In the genomic region with DNA sequence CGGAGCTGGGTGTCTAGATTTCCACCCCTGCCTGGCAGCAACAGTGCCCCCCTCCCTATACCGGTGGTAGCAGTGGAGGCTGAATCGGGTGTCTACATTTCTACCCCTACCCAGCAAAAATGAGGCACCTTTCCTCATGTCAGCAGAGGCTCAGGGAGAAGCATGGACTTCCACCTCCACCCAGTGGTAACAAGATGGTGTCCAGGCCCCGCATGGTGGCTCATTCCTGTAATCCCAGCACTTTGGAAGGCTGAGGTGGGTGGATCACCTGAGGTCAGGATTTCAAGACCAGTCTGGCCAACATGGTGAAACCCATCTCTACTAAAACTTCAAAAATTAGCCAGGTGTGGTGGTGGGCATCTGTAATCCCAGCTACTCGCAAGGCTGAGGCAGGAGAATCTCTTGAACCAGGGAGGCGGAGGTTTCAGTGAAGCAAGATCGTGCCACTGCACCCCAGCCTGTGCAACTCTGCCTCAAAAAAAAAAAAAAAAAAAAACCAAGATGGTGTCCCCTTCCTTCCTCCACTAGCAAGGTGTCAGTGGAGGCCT, we compare ENCODE assay signal across 10 cellular contexts. TPM values are rescaled to one million over a fixed set of nuclear protein-coding genes. Genes with fewer than 3 reads are reported as not detected.
A peak's percentile ranks its signal among the peaks of the same experiment; 100 is the strongest.
DNase-seq lines count a peak whose midpoint lies in the region; FAIRE-seq and TF ChIP-seq lines count a peak whose summit lies in the region.
"Had no signal": no experiment of that assay in that cellular context is flagged by ENCODE, and none has a peak within 500 bp of the region (broad histone marks: within the 10 kb centered on the region; RNA-seq: fewer than 3 reads in every experiment).

No MANE protein-coding gene starts in this region.

- no peak overlapping the region for H3K27ac Mint-ChIP-seq in progenitor cell of endocrine pancreas

- H3K4me1 Mint-ChIP-seq in progenitor cell of endocrine pancreas (ENCODE audit: low read depth) = peaks cover 2% of the 10 kb centered on the region

- FAIRE-seq in D721Med (lab: Jason Lieb, UNC) (no peak), urothelium cell line (lab: Jason Lieb, UNC) (no peak)

- peak overlapping the region; percentile 29 for H3K4me3 Mint-ChIP-seq in progenitor cell of endocrine pancreas (ENCODE audit: low read depth)

- H3K4me2 ChIP-seq in Loucy (ENCODE audit: low read depth, low read length, poor library complexity, severe bottlenecking) = peak overlapping the region; percentile 47

- H3K4me3 ChIP-seq in Loucy (ENCODE audit: low read length, poor library complexity, severe bottlenecking) = peak overlapping the region; percentile 43
- H3K4me3 ChIP-seq in coronary artery = peak overlapping the region; percentile 65
- no peak overlapping the region for H3K4me3 ChIP-seq in uterus

- H3K27ac ChIP-seq in coronary artery (no peak overlapping the region), uterus (no peak overlapping the region)

- peaks cover 5% of the 10 kb centered on the region for H3K27me3 Mint-ChIP-seq in progenitor cell of endocrine pancreas

- no peak for TF ChIP-seq POLR2A in uterus (IDR thresholded peaks at IDR 0.05)

- TF ChIP-seq CTCF in Loucy (conservative IDR thresholded peaks at IDR 0.05; ENCODE audit: low read length) = no peak
- no peak for TF ChIP-seq CTCF in coronary artery (IDR thresholded peaks at IDR 0.05)
- no peak for TF ChIP-seq CTCF in progenitor cell of endocrine pancreas (IDR thresholded peaks at IDR 0.05; ENCODE audit: unreplicated experiment)
- TF ChIP-seq CTCF in uterus (IDR thresholded peaks at IDR 0.05) = no peak
- TF ChIP-seq CTCF in D721Med (IDR thresholded peaks at IDR 0.05; ENCODE audit: insufficient read depth, missing control alignments) = no peak

- H3K4me1 ChIP-seq in Loucy (ENCODE audit: insufficient read depth, low read length, poor library complexity, severe bottlenecking) = peaks cover 3% of the 10 kb centered on the region
- no peaks in the 10 kb centered on the region for H3K4me1 ChIP-seq in uterus

- H3K9ac ChIP-seq in Loucy (ENCODE audit: low read depth, low read length, poor library complexity, severe bottlenecking) = peak overlapping the region; percentile 11

- H3K27me3 ChIP-seq in Loucy (ENCODE audit: insufficient read depth, low read length, poor library complexity, severe bottlenecking) = no peaks in the 10 kb centered on the region
- H3K27me3 ChIP-seq in uterus = no peaks in the 10 kb centered on the region

- no peaks in the 10 kb centered on the region for H3F3A ChIP-seq in Loucy (ENCODE audit: low read depth)

- H3K36me3 Mint-ChIP-seq in progenitor cell of endocrine pancreas (ENCODE audit: insufficient read depth) = no peaks in the 10 kb centered on the region

- H3K79me2 ChIP-seq in Loucy (ENCODE audit: insufficient read depth, low read length) = no peaks in the 10 kb centered on the region

- H4K20me1 ChIP-seq in Loucy (ENCODE audit: insufficient read depth, low read length, poor library complexity, severe bottlenecking) = no peaks in the 10 kb centered on the region

- intact Hi-C loops in uterus (cut with DNase I; ENCODE audit: low total_unique reads) = no loop called here

- no peaks in the 10 kb centered on the region for H3K9me2 ChIP-seq in Loucy (replicated peaks; ENCODE audit: low read depth, low read length)

- DNase-seq in NCI-H2171 (lab: John Stamatoyannopoulos, UW) (peak; percentile 83), NCI-H2171 treated with DMSO at 0.1 percent for 48 hours (lab: John Stamatoyannopoulos, UW) (no peak), coronary artery (ENCODE audit: low spot score) (no peak), progenitor cell of endocrine pancreas (ENCODE audit: low spot score, unreplicated experiment) (no peak), uterus (no peak), D721Med (ENCODE audit: insufficient read length, low spot score) (no peak), urothelium cell line (ENCODE audit: low spot score) (no peak)

- H2AFZ ChIP-seq in Loucy (ENCODE audit: low read length) = peak overlapping the region; percentile 65

- H3K9me3 Mint-ChIP-seq in progenitor cell of endocrine pancreas (ENCODE audit: low read depth) = no peaks in the 10 kb centered on the region

- H3K36me3 ChIP-seq in Loucy (ENCODE audit: insufficient read depth, low read length) = no peaks in the 10 kb centered on the region
- H3K36me3 ChIP-seq in uterus = no peaks in the 10 kb centered on the region

- H3K9me3 ChIP-seq in Loucy (ENCODE audit: insufficient read depth, low read depth, low read length) (no peaks in the 10 kb centered on the region), uterus (no peaks in the 10 kb centered on the region)

RNA-seq across cellular contexts. Expression of a gene that starts 35.5 kb away (rescaled TPM):
- total RNA-seq in progenitor cell of endocrine pancreas (not detected in 2 replicates), uterus (not detected)
- total RNA-seq: dermis blood vessel endothelial cell, HT-29 had no signal

Comparison
In these comparisons a context has a peak if more than half of its experiments do, and no peak if none do; other contexts are left out.
1. H3K4me3 ChIP-seq: peak in Loucy (single experiment) and coronary artery (single experiment); none in uterus (0 of 2).